25 cellular contexts compared by ENCODE assay signal in the genomic region with DNA sequence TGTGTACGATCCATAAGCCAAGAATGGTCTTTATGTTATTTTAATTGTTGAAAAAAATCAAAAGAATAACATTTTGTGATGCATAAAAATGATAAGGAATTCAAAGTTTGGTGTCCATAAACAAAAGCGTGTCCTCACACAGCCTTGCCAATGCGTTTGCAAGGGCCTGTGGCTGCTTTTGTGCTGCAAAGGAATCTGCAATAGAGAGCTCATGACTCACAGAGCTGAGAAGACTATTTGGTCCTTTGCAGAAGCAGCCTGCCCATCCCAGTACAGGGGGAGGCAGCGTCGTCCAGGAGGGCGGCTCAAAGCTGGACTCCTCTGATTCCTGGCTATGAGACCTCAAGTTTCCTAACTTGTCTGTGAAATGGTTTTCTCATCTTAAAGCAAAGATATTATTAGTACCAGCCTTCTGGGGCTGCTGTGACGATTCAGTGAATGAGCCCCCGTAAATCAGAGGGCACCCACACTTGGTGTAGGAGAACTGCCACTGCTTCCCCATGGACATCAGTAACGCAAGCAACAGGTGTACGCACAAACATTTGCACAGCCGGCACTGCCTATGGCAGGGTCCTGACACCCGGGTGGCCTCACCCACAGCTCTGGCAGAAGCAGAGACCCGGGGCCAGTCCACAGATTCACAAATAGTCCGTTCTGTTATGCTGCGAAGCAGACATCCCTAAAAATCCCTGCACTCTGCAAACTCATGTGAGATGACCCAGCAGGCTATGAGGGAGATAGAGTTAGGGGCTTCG.
DNase-seq lines count a peak whose midpoint lies in the region; ATAC-seq and TF ChIP-seq lines count a peak whose summit lies in the region.
"Had no signal": no experiment of that assay in that cellular context is flagged by ENCODE, and none has a peak within 500 bp of the region (broad histone marks: within the 10 kb centered on the region; RNA-seq: fewer than 3 reads in every experiment).

No MANE protein-coding gene starts in this region.

- intact Hi-C loops in sigmoid colon (cut with DNase I) = no loop called here
- intact Hi-C loops in left ventricle myocardium inferior (cut with micrococcal nuclease) = loop anchor here (10.0 kb wide), 1 partner anchor 261 kb away; no protein-coding TSS in a partner anchor

- TF ChIP-seq CTCF in RWPE2 (IDR thresholded peaks at IDR 0.05; ENCODE audit: poor library complexity, severe bottlenecking) (no peak), sigmoid colon (IDR thresholded peaks at IDR 0.05) (no peak), left ventricle myocardium inferior (IDR thresholded peaks at IDR 0.05; ENCODE audit: borderline replicate concordance) (no peak)

- ATAC-seq in RWPE2 (ENCODE audit: low read depth) = 0 out of 3 replicates have a peak, but pooled peaks have one; percentile 53
- peak; percentile 28 for ATAC-seq in esophagus mucosa
- ATAC-seq in HG03457 (IDR thresholded peaks at IDR 0.05; ENCODE audit: unreplicated experiment) = no peak
- ATAC-seq: GM12878 had no signal

- no peak for TF ChIP-seq EP300 in sigmoid colon (IDR thresholded peaks at IDR 0.05)

- H3K9me3 ChIP-seq in RWPE2 (ENCODE audit: severe bottlenecking) = no peaks in the 10 kb centered on the region
- H3K9me3 ChIP-seq in sigmoid colon = no peaks in the 10 kb centered on the region
- H3K9me3 ChIP-seq in left ventricle myocardium inferior (replicated peaks) = peaks cover 16% of the 10 kb centered on the region
- H3K9me3 ChIP-seq: upper lobe of right lung had no signal

- WGBS in sigmoid colon, 2 donors = 76 to 87% methylated on average over 16 of the region's 16 CpGs

- H3K4me3 ChIP-seq in RWPE2 (ENCODE audit: severe bottlenecking) (no peak overlapping the region), sigmoid colon (no peak overlapping the region), left ventricle myocardium inferior (no peak overlapping the region)
- H3K4me3 ChIP-seq: GM12878, upper lobe of right lung had no signal

- H3K4me1 ChIP-seq in RWPE2 (ENCODE audit: insufficient read depth, poor library complexity, severe bottlenecking) (no peaks in the 10 kb centered on the region), sigmoid colon (peaks cover 0 to 5% (median 0%) of the 10 kb centered on the region in 4 donors), left ventricle myocardium inferior (no peaks in the 10 kb centered on the region)
- H3K4me1 ChIP-seq: upper lobe of right lung had no signal

- DNase-seq in EH (ENCODE audit: low read depth) (peak; percentile 75), RWPE2 (ENCODE audit: low spot score) (no peak), sigmoid colon (peak; percentile 50), GDM1 (lab: John Stamatoyannopoulos, UW) (no peak), left ventricle myocardium inferior (no peak)
- DNase-seq: activated CD4-positive, alpha-beta T cell treated with anti-CD3 and anti-CD28 coated beads for 48 hours; activated naive CD4-positive, alpha-beta T cell treated with anti-CD3 and anti-CD28 coated beads, Interleukin-2, amount 50 U/mL, for 16 hours; aorta; CD4-positive, alpha-beta memory T cell; cerebellar nuclear complex; DMS53; effector CD4-positive, alpha-beta T cell; erythroblast; mammary epithelial cell; NCI-H187 treated with DMSO at 0.1 percent for 48 hours; NCI-H2227 treated with DMSO at 0.1 percent for 48 hours; NCI-H774; Right ventricle myocardium superior; stimulated activated CD4-positive, alpha-beta T cell treated with anti-CD3 and anti-CD28 coated beads, Interleukin-12 subunit alpha, Interleukin-12 subunit beta, amount 100 ng/mL, for 4 hours; stimulated activated CD4-positive, alpha-beta T cell treated with anti-CD3 and anti-CD28 coated beads, Interleukin-4, amount 100 ng/mL, for 4 hours; T-helper 1 cell; upper lobe of right lung had no signal

- no peak overlapping the region for H3K27ac ChIP-seq in RWPE2 (ENCODE audit: poor library complexity, severe bottlenecking)
- H3K27ac ChIP-seq in sigmoid colon = no peak overlapping the region
- H3K27ac ChIP-seq in left ventricle myocardium inferior (replicated peaks) = no peak overlapping the region
- H3K27ac ChIP-seq: upper lobe of right lung had no signal

- TF ChIP-seq POLR2A in sigmoid colon (IDR thresholded peaks at IDR 0.05) = no peak

- H3K27me3 ChIP-seq in RWPE2 (ENCODE audit: insufficient read depth, poor library complexity, severe bottlenecking) (no peaks in the 10 kb centered on the region), sigmoid colon (no peaks in the 10 kb centered on the region), left ventricle myocardium inferior (ENCODE audit: low read depth) (no peaks in the 10 kb centered on the region)
- H3K27me3 ChIP-seq: upper lobe of right lung had no signal

- H3K36me3 ChIP-seq in RWPE2 (ENCODE audit: low read depth) (no peaks in the 10 kb centered on the region), sigmoid colon (no peaks in the 10 kb centered on the region), left ventricle myocardium inferior (no peaks in the 10 kb centered on the region)
- H3K36me3 ChIP-seq: upper lobe of right lung had no signal

Comparison
In these comparisons a context has a peak if more than half of its experiments do, and no peak if none do; other contexts are left out.
1. DNase-seq: peak in EH (single experiment) and sigmoid colon (single experiment); none in RWPE2 (single experiment), GDM1 (single experiment) and left ventricle myocardium inferior (single experiment).